Comparison of ENCODE assay signal across 10 cellular contexts in genomic region chr6:137095651-137096238, GRCh38. TPM values are rescaled to one million over a fixed set of nuclear protein-coding genes. Genes with fewer than 3 reads are reported as not detected.
A peak's percentile ranks its signal among the peaks of the same experiment; 100 is the strongest.
DNase-seq lines count a peak whose midpoint lies in the region; ATAC-seq, FAIRE-seq and TF ChIP-seq lines count a peak whose summit lies in the region.
"Had no signal": no experiment of that assay in that cellular context is flagged by ENCODE, and none has a peak within 500 bp of the region (broad histone marks: within the 10 kb centered on the region; RNA-seq: fewer than 3 reads in every experiment).

No MANE protein-coding gene starts in this region.

- peak overlapping the region; percentile 24 for H3K4me3 Mint-ChIP-seq in activated T-helper 17 cell treated with anti-CD3 and anti-CD28 coated beads, Interleukin-2, amount 50 U/mL, for 72 hours
- H3K4me3 Mint-ChIP-seq in activated T-cell treated with anti-CD3 and anti-CD28 coated beads, Interleukin-2, amount 50 U/mL, for 24 hours, result no peak overlapping the region
- H3K4me3 Mint-ChIP-seq in progenitor cell of endocrine pancreas (ENCODE audit: low read depth), result no peak overlapping the region

- ATAC-seq in GM19438 (IDR thresholded peaks at IDR 0.05; ENCODE audit: low read depth, unreplicated experiment) (peak; percentile 69), HG03139 (IDR thresholded peaks at IDR 0.05; ENCODE audit: unreplicated experiment) (peak; percentile 66)
- peak; percentile 73 for ATAC-seq in activated T-helper 17 cell treated with anti-CD3 and anti-CD28 coated beads, Interleukin-2, amount 50 U/mL, for 72 hours (replicated peaks)

- H3K9me3 Mint-ChIP-seq in activated T-helper 17 cell treated with anti-CD3 and anti-CD28 coated beads, Interleukin-2, amount 50 U/mL, for 72 hours, result no peaks in the 10 kb centered on the region
- H3K9me3 Mint-ChIP-seq in activated T-cell treated with anti-CD3 and anti-CD28 coated beads, Interleukin-2, amount 50 U/mL, for 24 hours, result no peaks in the 10 kb centered on the region
- H3K9me3 Mint-ChIP-seq in progenitor cell of endocrine pancreas (ENCODE audit: low read depth), result peaks cover 10% of the 10 kb centered on the region

- H4K20me1 ChIP-seq in MM.1S (ENCODE audit: insufficient read depth, low read length), result no peaks in the 10 kb centered on the region

- 0 out of 2 replicates have a peak, but pooled peaks have one; percentile 51 for TF ChIP-seq POLR2A in GM12891 (IDR thresholded peaks at IDR 0.05; ENCODE audit: low read depth, low read length)

- no peak overlapping the region for H2AFZ ChIP-seq in MM.1S (ENCODE audit: low read length)

- peak; percentile 98 for FAIRE-seq in GM12891 (lab: Jason Lieb, UNC)

- H3K9me3 ChIP-seq in MM.1S (replicated peaks; ENCODE audit: insufficient read depth, low read length) (no peaks in the 10 kb centered on the region), BE2C (no peaks in the 10 kb centered on the region)

- no peak overlapping the region for H3K27ac Mint-ChIP-seq in activated T-helper 17 cell treated with anti-CD3 and anti-CD28 coated beads, Interleukin-2, amount 50 U/mL, for 72 hours
- H3K27ac Mint-ChIP-seq in activated T-cell treated with anti-CD3 and anti-CD28 coated beads, Interleukin-2, amount 50 U/mL, for 24 hours, result no peak overlapping the region
- H3K27ac Mint-ChIP-seq in progenitor cell of endocrine pancreas, result no peak overlapping the region

- H3K4me2 ChIP-seq in MM.1S (ENCODE audit: low read depth, low read length), result no peak overlapping the region

- H3K9me2 ChIP-seq in MM.1S (replicated peaks; ENCODE audit: insufficient read depth, low read length), result no peaks in the 10 kb centered on the region

- no peaks in the 10 kb centered on the region for H3F3A ChIP-seq in MM.1S (ENCODE audit: insufficient read depth, low read length)

- H3K27me3 ChIP-seq in MM.1S (replicated peaks; ENCODE audit: insufficient read depth, low read length), result no peaks in the 10 kb centered on the region
- no peaks in the 10 kb centered on the region for H3K27me3 ChIP-seq in BE2C
- H3K27me3 ChIP-seq: brain microvascular endothelial cell had no signal

- H3K4me1 ChIP-seq in MM.1S (ENCODE audit: low read length) (peaks cover 21% of the 10 kb centered on the region), BE2C (peaks cover 23% of the 10 kb centered on the region)

- H3K9ac ChIP-seq in MM.1S (ENCODE audit: low read length), result no peak overlapping the region

- H3K79me2 ChIP-seq in MM.1S (ENCODE audit: low read length), result no peaks in the 10 kb centered on the region

- no peak for DNase-seq in GM12891 (ENCODE audit: insufficient read length, low spot score)
- no peak for DNase-seq in MM.1S
- DNase-seq in activated T-cell treated with anti-CD3 and anti-CD28 coated beads, Interleukin-2, amount 50 U/mL, for 24 hours, result no peak
- no peak for DNase-seq in progenitor cell of endocrine pancreas (ENCODE audit: low spot score, unreplicated experiment)
- DNase-seq in BE2C, result no peak
- DNase-seq: brain microvascular endothelial cell had no signal

- H3K4me1 Mint-ChIP-seq in activated T-helper 17 cell treated with anti-CD3 and anti-CD28 coated beads, Interleukin-2, amount 50 U/mL, for 72 hours, result no peaks in the 10 kb centered on the region
- peaks cover 22% of the 10 kb centered on the region for H3K4me1 Mint-ChIP-seq in activated T-cell treated with anti-CD3 and anti-CD28 coated beads, Interleukin-2, amount 50 U/mL, for 24 hours (ENCODE audit: low read depth)
- peaks cover 10% of the 10 kb centered on the region for H3K4me1 Mint-ChIP-seq in progenitor cell of endocrine pancreas (ENCODE audit: low read depth)

- H3K4me3 ChIP-seq in MM.1S (ENCODE audit: low read length) (no peak overlapping the region), BE2C (ENCODE audit: low read depth, low read length) (no peak overlapping the region)

- TF ChIP-seq CTCF in MM.1S (IDR thresholded peaks at IDR 0.05; ENCODE audit: low read length), result no peak
- no peak for TF ChIP-seq CTCF in progenitor cell of endocrine pancreas (IDR thresholded peaks at IDR 0.05; ENCODE audit: unreplicated experiment)
- TF ChIP-seq CTCF in BE2C (IDR thresholded peaks at IDR 0.05; ENCODE audit: low read depth, low read length), result no peak

- H3K36me3 ChIP-seq in MM.1S (replicated peaks; ENCODE audit: insufficient read depth, low read length) (no peaks in the 10 kb centered on the region), BE2C (no peaks in the 10 kb centered on the region)
- H3K36me3 ChIP-seq: brain microvascular endothelial cell had no signal

- no peak overlapping the region for H3K27ac ChIP-seq in MM.1S (ENCODE audit: low read length)
- H3K27ac ChIP-seq: brain microvascular endothelial cell, RWPE1 had no signal

- H3K27me3 Mint-ChIP-seq in activated T-helper 17 cell treated with anti-CD3 and anti-CD28 coated beads, Interleukin-2, amount 50 U/mL, for 72 hours, result no peaks in the 10 kb centered on the region
- no peaks in the 10 kb centered on the region for H3K27me3 Mint-ChIP-seq in activated T-cell treated with anti-CD3 and anti-CD28 coated beads, Interleukin-2, amount 50 U/mL, for 24 hours
- no peaks in the 10 kb centered on the region for H3K27me3 Mint-ChIP-seq in progenitor cell of endocrine pancreas

- no peaks in the 10 kb centered on the region for H3K36me3 Mint-ChIP-seq in activated T-helper 17 cell treated with anti-CD3 and anti-CD28 coated beads, Interleukin-2, amount 50 U/mL, for 72 hours (ENCODE audit: low read depth)
- no peaks in the 10 kb centered on the region for H3K36me3 Mint-ChIP-seq in activated T-cell treated with anti-CD3 and anti-CD28 coated beads, Interleukin-2, amount 50 U/mL, for 24 hours (ENCODE audit: low read depth)
- H3K36me3 Mint-ChIP-seq in progenitor cell of endocrine pancreas (ENCODE audit: insufficient read depth), result no peaks in the 10 kb centered on the region

TF ChIP-seq in GM12891, 5 proteins besides CTCF, POLR2A, EP300 and RAD21:
- TF ChIP-seq POLR2AphosphoS5 (IDR thresholded peaks at IDR 0.05; ENCODE audit: low read depth, low read length), result no peak
- peak; percentile 77; the same call in 1 of the 2 replicates for TF ChIP-seq POU2F2 (IDR thresholded peaks at IDR 0.05; ENCODE audit: low read depth, low read length)
- TF ChIP-seq SPI1 (IDR thresholded peaks at IDR 0.05; ENCODE audit: low read depth, low read length), result peak; percentile 96
- TF ChIP-seq PAX5 (IDR thresholded peaks at IDR 0.05; ENCODE audit: insufficient read depth, low read length, severe bottlenecking), result no peak

RNA-seq across cellular contexts. Expression of gene IL20RA, which starts 51.0 kb away (rescaled TPM):
- 0.03 TPM for polyA plus RNA-seq in GM12891 (2012; ENCODE audit: low read depth, missing spikeins)
- total RNA-seq in activated T-helper 17 cell treated with anti-CD3 and anti-CD28 coated beads, Interleukin-2, amount 50 U/mL, for 72 hours, result under 1 TPM in 1 of 2 donors, not detected in 1; 0.06 TPM
- 0.84 and 0.93 TPM in 2 replicates for total RNA-seq in progenitor cell of endocrine pancreas
- 0.39 TPM for polyA plus RNA-seq in BE2C (2012; ENCODE audit: insufficient read depth, insufficient read length, low read depth)
